ENCODE assay signal across 1 cellular context in the genomic region with DNA sequence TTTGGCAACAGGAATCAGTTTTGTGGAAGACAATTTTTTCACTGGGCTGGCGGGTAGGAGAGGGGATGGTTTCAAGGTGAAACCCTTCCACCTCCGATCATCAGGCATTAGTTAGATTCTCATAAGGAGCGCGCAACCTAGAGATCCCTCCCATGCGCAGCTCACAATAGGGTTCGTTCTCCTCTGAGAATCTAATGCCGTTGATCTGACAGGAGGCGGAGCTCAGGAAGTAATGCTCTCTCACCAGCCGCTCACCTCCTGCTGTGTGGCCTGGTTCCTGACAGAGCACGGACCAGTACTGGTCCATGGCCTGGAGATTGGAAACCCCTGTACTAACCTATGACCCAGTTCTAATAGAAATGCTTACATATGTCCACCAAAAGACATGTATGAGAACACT.
TF ChIP-seq lines count a peak whose summit lies in the region.

No MANE protein-coding gene starts in this region.

TF ChIP-seq in GM23338, 12 proteins besides CTCF, POLR2A, EP300 and RAD21 (continued from another document):
- TF ChIP-seq, protein P1, sequence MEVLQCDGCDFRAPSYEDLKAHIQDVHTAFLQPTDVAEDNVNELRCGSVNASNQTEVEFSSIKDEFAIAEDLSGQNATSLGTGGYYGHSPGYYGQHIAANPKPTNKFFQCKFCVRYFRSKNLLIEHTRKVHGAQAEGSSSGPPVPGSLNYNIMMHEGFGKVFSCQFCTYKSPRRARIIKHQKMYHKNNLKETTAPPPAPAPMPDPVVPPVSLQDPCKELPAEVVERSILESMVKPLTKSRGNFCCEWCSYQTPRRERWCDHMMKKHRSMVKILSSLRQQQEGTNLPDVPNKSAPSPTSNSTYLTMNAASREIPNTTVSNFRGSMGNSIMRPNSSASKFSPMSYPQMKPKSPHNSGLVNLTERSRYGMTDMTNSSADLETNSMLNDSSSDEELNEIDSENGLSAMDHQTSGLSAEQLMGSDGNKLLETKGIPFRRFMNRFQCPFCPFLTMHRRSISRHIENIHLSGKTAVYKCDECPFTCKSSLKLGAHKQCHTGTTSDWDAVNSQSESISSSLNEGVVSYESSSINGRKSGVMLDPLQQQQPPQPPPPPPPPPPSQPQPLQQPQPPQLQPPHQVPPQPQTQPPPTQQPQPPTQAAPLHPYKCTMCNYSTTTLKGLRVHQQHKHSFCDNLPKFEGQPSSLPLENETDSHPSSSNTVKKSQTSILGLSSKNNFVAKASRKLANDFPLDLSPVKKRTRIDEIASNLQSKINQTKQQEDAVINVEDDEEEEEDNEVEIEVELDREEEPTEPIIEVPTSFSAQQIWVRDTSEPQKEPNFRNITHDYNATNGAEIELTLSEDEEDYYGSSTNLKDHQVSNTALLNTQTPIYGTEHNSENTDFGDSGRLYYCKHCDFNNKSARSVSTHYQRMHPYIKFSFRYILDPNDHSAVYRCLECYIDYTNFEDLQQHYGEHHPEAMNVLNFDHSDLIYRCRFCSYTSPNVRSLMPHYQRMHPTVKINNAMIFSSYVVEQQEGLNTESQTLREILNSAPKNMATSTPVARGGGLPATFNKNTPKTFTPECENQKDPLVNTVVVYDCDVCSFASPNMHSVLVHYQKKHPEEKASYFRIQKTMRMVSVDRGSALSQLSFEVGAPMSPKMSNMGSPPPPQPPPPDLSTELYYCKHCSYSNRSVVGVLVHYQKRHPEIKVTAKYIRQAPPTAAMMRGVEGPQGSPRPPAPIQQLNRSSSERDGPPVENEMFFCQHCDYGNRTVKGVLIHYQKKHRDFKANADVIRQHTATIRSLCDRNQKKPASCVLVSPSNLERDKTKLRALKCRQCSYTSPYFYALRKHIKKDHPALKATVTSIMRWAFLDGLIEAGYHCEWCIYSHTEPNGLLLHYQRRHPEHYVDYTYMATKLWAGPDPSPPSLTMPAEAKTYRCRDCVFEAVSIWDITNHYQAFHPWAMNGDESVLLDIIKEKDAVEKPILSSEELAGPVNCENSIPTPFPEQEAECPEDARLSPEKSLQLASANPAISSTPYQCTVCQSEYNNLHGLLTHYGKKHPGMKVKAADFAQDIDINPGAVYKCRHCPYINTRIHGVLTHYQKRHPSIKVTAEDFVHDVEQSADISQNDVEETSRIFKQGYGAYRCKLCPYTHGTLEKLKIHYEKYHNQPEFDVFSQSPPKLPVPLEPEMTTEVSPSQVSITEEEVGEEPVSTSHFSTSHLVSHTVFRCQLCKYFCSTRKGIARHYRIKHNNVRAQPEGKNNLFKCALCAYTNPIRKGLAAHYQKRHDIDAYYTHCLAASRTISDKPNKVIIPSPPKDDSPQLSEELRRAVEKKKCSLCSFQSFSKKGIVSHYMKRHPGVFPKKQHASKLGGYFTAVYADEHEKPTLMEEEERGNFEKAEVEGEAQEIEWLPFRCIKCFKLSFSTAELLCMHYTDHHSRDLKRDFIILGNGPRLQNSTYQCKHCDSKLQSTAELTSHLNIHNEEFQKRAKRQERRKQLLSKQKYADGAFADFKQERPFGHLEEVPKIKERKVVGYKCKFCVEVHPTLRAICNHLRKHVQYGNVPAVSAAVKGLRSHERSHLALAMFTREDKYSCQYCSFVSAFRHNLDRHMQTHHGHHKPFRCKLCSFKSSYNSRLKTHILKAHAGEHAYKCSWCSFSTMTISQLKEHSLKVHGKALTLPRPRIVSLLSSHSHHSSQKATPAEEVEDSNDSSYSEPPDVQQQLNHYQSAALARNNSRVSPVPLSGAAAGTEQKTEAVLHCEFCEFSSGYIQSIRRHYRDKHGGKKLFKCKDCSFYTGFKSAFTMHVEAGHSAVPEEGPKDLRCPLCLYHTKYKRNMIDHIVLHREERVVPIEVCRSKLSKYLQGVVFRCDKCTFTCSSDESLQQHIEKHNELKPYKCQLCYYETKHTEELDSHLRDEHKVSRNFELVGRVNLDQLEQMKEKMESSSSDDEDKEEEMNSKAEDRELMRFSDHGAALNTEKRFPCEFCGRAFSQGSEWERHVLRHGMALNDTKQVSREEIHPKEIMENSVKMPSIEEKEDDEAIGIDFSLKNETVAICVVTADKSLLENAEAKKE (CRISPR knock-in tag; IDR thresholded peaks at IDR 0.05) = no peak
- TF ChIP-seq EZH2 (IDR thresholded peaks at IDR 0.05; ENCODE audit: low read depth, unreplicated experiment) (no peak), STAT1 (IDR thresholded peaks at IDR 0.05; ENCODE audit: unreplicated experiment) (no peak), CREB1 (CRISPR knock-in tag; IDR thresholded peaks at IDR 0.05; ENCODE audit: low read depth) (no peak)
TF ChIP-seq in GM23338: peak in this region for 0.
